In genomic region chr4:128455480-128455879, GRCh38 we compare ENCODE assay signal across 21 cellular contexts.
"Had no signal": no experiment of that assay in that cellular context is flagged by ENCODE, and none has a peak within 500 bp of the region (broad histone marks: within the 10 kb centered on the region; RNA-seq: fewer than 3 reads in every experiment).

No MANE protein-coding gene starts in this region.

- H3K4me3 ChIP-seq: ascending aorta, dorsolateral prefrontal cortex, smooth muscle cell, transverse colon had no signal

- H3K27me3 Mint-ChIP-seq: activated CD4-positive, alpha-beta memory T cell treated with anti-CD3 and anti-CD28 coated beads for 36 hours had no signal

- H3K9me3 Mint-ChIP-seq: activated CD4-positive, alpha-beta memory T cell treated with anti-CD3 and anti-CD28 coated beads for 36 hours; activated naive CD4-positive, alpha-beta T cell treated with anti-CD3 and anti-CD28 coated beads for 36 hours; activated T-helper 2 cell treated with anti-CD3 and anti-CD28 coated beads, Interferon-gamma antibody, Interleukin-2, Interleukin-4, amounts not matched to agents 10 μg/mL and 5 μg/mL and 100 μg/mL, durations not matched to agents 14 hours and 24 hours and 36 hours; endodermal cell; memory B cell; nephron had no signal

- H3K27ac Mint-ChIP-seq: activated CD4-positive, alpha-beta memory T cell treated with anti-CD3 and anti-CD28 coated beads for 36 hours; activated CD4-positive, alpha-beta T cell treated with anti-CD3 and anti-CD28 coated beads for 36 hours; activated CD8-positive, alpha-beta memory T cell treated with anti-CD3 and anti-CD28 coated beads, Interleukin-2, amount 10 ng/mL, durations not matched to agents 7 days and 5 days; activated naive CD4-positive, alpha-beta T cell treated with anti-CD3 and anti-CD28 coated beads for 36 hours; activated T-helper 2 cell treated with anti-CD3 and anti-CD28 coated beads, Interferon-gamma antibody, Interleukin-2, Interleukin-4, amounts not matched to agents 10 μg/mL and 5 μg/mL and 100 μg/mL, durations not matched to agents 14 hours and 24 hours and 36 hours; endodermal cell; memory B cell had no signal

- H3K27ac ChIP-seq: ascending aorta, transverse colon had no signal

- H3K27me3 ChIP-seq: ascending aorta, dorsolateral prefrontal cortex, transverse colon had no signal

- H3K4me3 Mint-ChIP-seq: activated CD4-positive, alpha-beta memory T cell treated with anti-CD3 and anti-CD28 coated beads for 36 hours; activated CD4-positive, alpha-beta T cell treated with anti-CD3 and anti-CD28 coated beads for 36 hours; activated CD8-positive, alpha-beta memory T cell treated with anti-CD3 and anti-CD28 coated beads, Interleukin-2, amount 10 ng/mL, durations not matched to agents 7 days and 5 days; activated naive CD4-positive, alpha-beta T cell treated with anti-CD3 and anti-CD28 coated beads for 36 hours; endodermal cell; memory B cell; nephron had no signal

- ATAC-seq: activated CD4-positive, alpha-beta T cell treated with anti-CD3 and anti-CD28 coated beads for 36 hours; activated CD8-positive, alpha-beta memory T cell treated with anti-CD3 and anti-CD28 coated beads, Interleukin-2, amount 10 ng/mL, durations not matched to agents 7 days and 5 days; stimulated activated naive CD8-positive, alpha-beta T cell treated with anti-CD3 and anti-CD28 coated beads, Interleukin-15, Interleukin-2, amounts not matched to agents 100 U/mL and 50 U/mL, for 24 hours had no signal

- H3K36me3 ChIP-seq: ascending aorta, transverse colon had no signal

- H3K4me1 Mint-ChIP-seq: memory B cell had no signal

- DNase-seq: activated CD4-positive, alpha-beta memory T cell treated with anti-CD3 and anti-CD28 coated beads for 36 hours; activated CD4-positive, alpha-beta T cell treated with anti-CD3 and anti-CD28 coated beads for 36 hours; activated CD8-positive, alpha-beta memory T cell treated with anti-CD3 and anti-CD28 coated beads, Interleukin-2, amount 10 ng/mL, durations not matched to agents 7 days and 5 days; activated naive CD4-positive, alpha-beta T cell treated with anti-CD3 and anti-CD28 coated beads for 36 hours; activated T-cell treated with anti-CD3 and anti-CD28 coated beads, Interleukin-2, amount 50 U/mL, for 1 hour; dorsolateral prefrontal cortex; endodermal cell; kidney; left ventricle myocardium superior; nucleus accumbens; stimulated activated CD4-positive, alpha-beta T cell treated with anti-CD3 and anti-CD28 coated beads, Interleukin-4, amount 100 ng/mL, for 4 hours; stimulated activated CD8-positive, alpha-beta memory T cell treated with anti-CD3 and anti-CD28 coated beads, Interleukin-4, amount 100 ng/mL, for 48 hours; stimulated activated naive CD8-positive, alpha-beta T cell treated with anti-CD3 and anti-CD28 coated beads, Interleukin-15, Interleukin-2, amounts not matched to agents 100 U/mL and 50 U/mL, for 24 hours; T-helper 2 cell; transverse colon had no signal

- FAIRE-seq: bronchial epithelial cell, kidney had no signal

- H3K36me3 Mint-ChIP-seq: activated CD4-positive, alpha-beta memory T cell treated with anti-CD3 and anti-CD28 coated beads for 36 hours; activated CD8-positive, alpha-beta memory T cell treated with anti-CD3 and anti-CD28 coated beads, Interleukin-2, amount 10 ng/mL, durations not matched to agents 7 days and 5 days; memory B cell had no signal

- H3K9me3 ChIP-seq: ascending aorta, transverse colon had no signal
